ENCODE assay signal across 9 cellular contexts in genomic region chr3:70108072-70108471, GRCh38.
DNase-seq lines count a peak whose midpoint lies in the region; ATAC-seq and TF ChIP-seq lines count a peak whose summit lies in the region.
"Had no signal": no experiment of that assay in that cellular context is flagged by ENCODE, and none has a peak within 500 bp of the region (broad histone marks: within the 10 kb centered on the region; RNA-seq: fewer than 3 reads in every experiment).

No MANE protein-coding gene starts in this region.

- H4K5ac ChIP-seq in IMR-90 (ENCODE audit: low read depth, low read length), result no peak overlapping the region

- no peak overlapping the region for H4K91ac ChIP-seq in IMR-90 (ENCODE audit: insufficient read depth, low read depth, low read length)

- no peak overlapping the region for H3K23ac ChIP-seq in IMR-90 (ENCODE audit: low read depth, low read length)

- no peak overlapping the region for H3K4me3 Mint-ChIP-seq in stimulated activated naive CD8-positive, alpha-beta T cell treated with anti-CD3 and anti-CD28 coated beads, Interleukin-15, amount 100 ng/mL, for 72 hours
- H3K4me3 Mint-ChIP-seq: central memory CD8-positive, alpha-beta T cell had no signal

- peak; percentile 36 for DNase-seq in stimulated activated naive CD8-positive, alpha-beta T cell treated with anti-CD3 and anti-CD28 coated beads, Interleukin-15, Interleukin-2, amounts not matched to agents 100 U/mL and 50 U/mL, for 24 hours
- DNase-seq in stimulated activated naive CD8-positive, alpha-beta T cell treated with anti-CD3 and anti-CD28 coated beads, Interleukin-15, amount 100 ng/mL, for 72 hours, result no peak
- DNase-seq in IMR-90 (peak; percentile 4), choroid plexus epithelial cell (ENCODE audit: low read depth) (peak; percentile 47), smooth muscle cell (lab: John Stamatoyannopoulos, UW; ENCODE audit: unreplicated experiment) (no peak), G401 (ENCODE audit: low spot score) (no peak), NCI-H2171 (lab: John Stamatoyannopoulos, UW) (no peak)

- TF ChIP-seq RAD21 in IMR-90 (IDR thresholded peaks at IDR 0.05; ENCODE audit: low read length), result no peak

- H3K18ac ChIP-seq in IMR-90 (ENCODE audit: low read depth, low read length), result no peak overlapping the region

- no peak overlapping the region for H2BK120ac ChIP-seq in IMR-90 (ENCODE audit: low read depth, low read length)

- CTCF ChIA-PET in IMR-90 (lab: Yijun Ruan, JAX), result interaction anchor here (0.8 to 2.0 kb wide), 2 partner anchors 12 to 15 kb away, joined by 4 to 6 read pairs; no protein-coding TSS in a partner anchor

- no peaks in the 10 kb centered on the region for H3K9me3 ChIP-seq in IMR-90 (ENCODE audit: control insufficient read depth, insufficient read depth, low read length)
- no peaks in the 10 kb centered on the region for H3K9me3 ChIP-seq in smooth muscle cell (replicated peaks; ENCODE audit: low read depth)

- H3F3A ChIP-seq in smooth muscle cell (ENCODE audit: low read depth), result no peaks in the 10 kb centered on the region

- no peak overlapping the region for H3K27ac ChIP-seq in IMR-90 (ENCODE audit: insufficient read depth, low read length)
- no peak overlapping the region for H3K27ac ChIP-seq in smooth muscle cell (ENCODE audit: low read depth)

- no peak for ATAC-seq in stimulated activated naive CD8-positive, alpha-beta T cell treated with anti-CD3 and anti-CD28 coated beads, Interleukin-15, Interleukin-2, amounts not matched to agents 100 U/mL and 50 U/mL, for 24 hours
- ATAC-seq in stimulated activated naive CD8-positive, alpha-beta T cell treated with anti-CD3 and anti-CD28 coated beads, Interleukin-15, amount 100 ng/mL, for 72 hours, result no peak
- no peak for ATAC-seq in IMR-90 (ENCODE audit: low read depth)
- no peak for ATAC-seq in GM18873 (IDR thresholded peaks at IDR 0.05; ENCODE audit: low FRiP score, unreplicated experiment)

- H2AK9ac ChIP-seq in IMR-90 (replicated peaks; ENCODE audit: low read depth, low read length, poor library complexity), result no peak overlapping the region

- peak; percentile 38 for TF ChIP-seq CTCF in IMR-90 (conservative IDR thresholded peaks at IDR 0.05; ENCODE audit: low read depth, low read length)
- TF ChIP-seq CTCF in choroid plexus epithelial cell (conservative IDR thresholded peaks at IDR 0.05; ENCODE audit: low read depth, low read length), result peak; percentile 79
- peak; percentile 45 for TF ChIP-seq CTCF in smooth muscle cell (IDR thresholded peaks at IDR 0.05; ENCODE audit: borderline replicate concordance, insufficient read depth, poor library complexity, severe bottlenecking)

- intact Hi-C loops in IMR-90 (cut with micrococcal nuclease), result no loop called here

- no peak overlapping the region for H2AK5ac ChIP-seq in IMR-90 (ENCODE audit: low read depth, low read length)

- H2BK5ac ChIP-seq in IMR-90 (ENCODE audit: low read depth, low read length, poor library complexity, severe bottlenecking), result no peak overlapping the region

- H3K27me3 ChIP-seq in IMR-90 (ENCODE audit: control insufficient read depth, insufficient read depth, low read length) (no peaks in the 10 kb centered on the region; the same call in 1 of the 2 replicates), smooth muscle cell (ENCODE audit: low read depth) (peaks cover 8% of the 10 kb centered on the region)

- no peaks in the 10 kb centered on the region for H3K36me3 ChIP-seq in IMR-90 (ENCODE audit: control insufficient read depth, insufficient read depth, low read length)
- no peaks in the 10 kb centered on the region for H3K36me3 ChIP-seq in smooth muscle cell (ENCODE audit: low read depth)

- no peak overlapping the region for H2BK15ac ChIP-seq in IMR-90 (ENCODE audit: low read depth, low read length)

- H3K4me2 ChIP-seq in IMR-90 (ENCODE audit: low read depth, low read length) (no peak overlapping the region), smooth muscle cell (no peak overlapping the region)

- no peaks in the 10 kb centered on the region for H3K79me1 ChIP-seq in IMR-90 (ENCODE audit: low read depth in 1 of 2, low read length in 2 of 2)

- H3K4me1 ChIP-seq in IMR-90 (ENCODE audit: control insufficient read depth, insufficient read depth, low read length), result no peaks in the 10 kb centered on the region
- no peaks in the 10 kb centered on the region for H3K4me1 ChIP-seq in smooth muscle cell (ENCODE audit: low read depth)

- H3K9me3 Mint-ChIP-seq in stimulated activated naive CD8-positive, alpha-beta T cell treated with anti-CD3 and anti-CD28 coated beads, Interleukin-15, amount 100 ng/mL, for 72 hours, result no peaks in the 10 kb centered on the region

- no peak overlapping the region for H2AFZ ChIP-seq in IMR-90 (replicated peaks; ENCODE audit: low read length, poor library complexity)
- no peak overlapping the region for H2AFZ ChIP-seq in smooth muscle cell (ENCODE audit: low read depth)

- POLR2A ChIA-PET in IMR-90 (lab: Charles Lee; ENCODE audit: unreplicated experiment), result no interaction called here

- no peak overlapping the region for H4K8ac ChIP-seq in IMR-90 (ENCODE audit: low read depth in 2 of 2, low read length in 2 of 2)

- H4K20me1 ChIP-seq in IMR-90 (ENCODE audit: insufficient read depth, low read length) (no peaks in the 10 kb centered on the region), smooth muscle cell (ENCODE audit: low read depth) (no peaks in the 10 kb centered on the region)

- BruUV-seq in IMR-90 (replicated peaks; lab: Mats Ljungman, UMichigan), result no TSS peak

- in situ Hi-C loops in IMR-90 (cut with MboI; ENCODE audit: low sequenced_read_pairs) (no loop called here), G401 (cut with HindIII; ENCODE audit: low sequenced_read_pairs) (no loop called here)

- H3K4ac ChIP-seq in IMR-90 (ENCODE audit: low read depth, low read length), result no peak overlapping the region

- no peaks in the 10 kb centered on the region for H3K79me2 ChIP-seq in smooth muscle cell (ENCODE audit: low read depth)

- H3K4me1 Mint-ChIP-seq in stimulated activated naive CD8-positive, alpha-beta T cell treated with anti-CD3 and anti-CD28 coated beads, Interleukin-15, amount 100 ng/mL, for 72 hours, result no peaks in the 10 kb centered on the region
- H3K4me1 Mint-ChIP-seq: central memory CD8-positive, alpha-beta T cell had no signal

- no peak overlapping the region for H2BK20ac ChIP-seq in IMR-90 (ENCODE audit: low read depth, low read length)

- H3K4me3 ChIP-seq in IMR-90 (ENCODE audit: insufficient read depth, low read depth, low read length) (no peak overlapping the region), choroid plexus epithelial cell (ENCODE audit: low read depth, low read length) (no peak overlapping the region), smooth muscle cell (no peak overlapping the region)

- no peaks in the 10 kb centered on the region for H3K9me1 ChIP-seq in IMR-90 (ENCODE audit: insufficient read depth, low read length)

- H3K9ac ChIP-seq in IMR-90 (ENCODE audit: low read depth, low read length), result no peak overlapping the region
- no peak overlapping the region for H3K9ac ChIP-seq in smooth muscle cell (ENCODE audit: low read depth)

- no peak overlapping the region for H3K14ac ChIP-seq in IMR-90 (replicated peaks; ENCODE audit: low read depth, low read length)

- no peak overlapping the region for H3K27ac Mint-ChIP-seq in stimulated activated naive CD8-positive, alpha-beta T cell treated with anti-CD3 and anti-CD28 coated beads, Interleukin-15, amount 100 ng/mL, for 72 hours

- no peak for TF ChIP-seq POLR2A in IMR-90 (IDR thresholded peaks at IDR 0.05; ENCODE audit: low read depth, low read length)

- 51% methylated on average over 3 of the region's 6 CpGs; no CpG with 5 or more reads in 1 of the 2 experiments for WGBS in IMR-90 (ENCODE audit: extremely low coverage in 2 of 2, insufficient read length in 1 of 2), 2 experiments
- 37% methylated on average over 6 of the region's 6 CpGs for WGBS in smooth muscle cell (ENCODE audit: low lambda C conversion rate)

- H3K27me3 Mint-ChIP-seq in stimulated activated naive CD8-positive, alpha-beta T cell treated with anti-CD3 and anti-CD28 coated beads, Interleukin-15, amount 100 ng/mL, for 72 hours, result peaks cover 31% of the 10 kb centered on the region

- dilution Hi-C loops in IMR-90 (cut with HindIII; ENCODE audit: low sequenced_read_pairs, unreplicated experiment), result no loop called here

- no peak overlapping the region for H3K56ac ChIP-seq in IMR-90 (ENCODE audit: extremely low read depth, insufficient read depth, low read length)

TF ChIP-seq in IMR-90, 13 proteins besides CTCF, POLR2A, EP300 and RAD21 (continues in another document):
- TF ChIP-seq BHLHE40 (IDR thresholded peaks at IDR 0.05; ENCODE audit: low read depth, low read length), result no peak
- TF ChIP-seq RCOR1 (IDR thresholded peaks at IDR 0.05; ENCODE audit: insufficient replicate concordance, low read length), result no peak
- TF ChIP-seq, protein P1, sequence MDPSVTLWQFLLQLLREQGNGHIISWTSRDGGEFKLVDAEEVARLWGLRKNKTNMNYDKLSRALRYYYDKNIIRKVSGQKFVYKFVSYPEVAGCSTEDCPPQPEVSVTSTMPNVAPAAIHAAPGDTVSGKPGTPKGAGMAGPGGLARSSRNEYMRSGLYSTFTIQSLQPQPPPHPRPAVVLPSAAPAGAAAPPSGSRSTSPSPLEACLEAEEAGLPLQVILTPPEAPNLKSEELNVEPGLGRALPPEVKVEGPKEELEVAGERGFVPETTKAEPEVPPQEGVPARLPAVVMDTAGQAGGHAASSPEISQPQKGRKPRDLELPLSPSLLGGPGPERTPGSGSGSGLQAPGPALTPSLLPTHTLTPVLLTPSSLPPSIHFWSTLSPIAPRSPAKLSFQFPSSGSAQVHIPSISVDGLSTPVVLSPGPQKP (IDR thresholded peaks at IDR 0.05; ENCODE audit: borderline replicate concordance, low read depth, low read length), result no peak
- no peak for TF ChIP-seq CHD1 (IDR thresholded peaks at IDR 0.05; ENCODE audit: low read depth, low read length)
- TF ChIP-seq MAFK (IDR thresholded peaks at IDR 0.05; ENCODE audit: low read depth, low read length), result no peak
- TF ChIP-seq USF2 (IDR thresholded peaks at IDR 0.05; ENCODE audit: low read depth, low read length), result no peak
- TF ChIP-seq SMC3 (IDR thresholded peaks at IDR 0.05; ENCODE audit: low read depth, low read length), result no peak
- TF ChIP-seq FOS (IDR thresholded peaks at IDR 0.05; ENCODE audit: low read depth, low read length), result no peak
- TF ChIP-seq NFE2L2 (IDR thresholded peaks at IDR 0.05; ENCODE audit: low read depth, low read length), result no peak
- TF ChIP-seq MXI1 (IDR thresholded peaks at IDR 0.05; ENCODE audit: borderline replicate concordance, low read depth, low read length), result no peak
- no peak for TF ChIP-seq CEBPB (IDR thresholded peaks at IDR 0.05; ENCODE audit: low read depth, low read length)
- no peak for TF ChIP-seq MAZ (IDR thresholded peaks at IDR 0.05; ENCODE audit: borderline replicate concordance, low read depth, low read length)

Comparison
In these comparisons a context has a peak if more than half of its experiments do, and no peak if none do; other contexts are left out.
1. DNase-seq: peak in stimulated activated naive CD8-positive, alpha-beta T cell treated with anti-CD3 and anti-CD28 coated beads, Interleukin-15, Interleukin-2, amounts not matched to agents 100 U/mL and 50 U/mL, for 24 hours (single experiment), IMR-90 (single experiment) and choroid plexus epithelial cell (single experiment); none in stimulated activated naive CD8-positive, alpha-beta T cell treated with anti-CD3 and anti-CD28 coated beads, Interleukin-15, amount 100 ng/mL, for 72 hours (0 of 2), smooth muscle cell (single experiment), G401 (single experiment) and NCI-H2171 (single experiment).
2. Peak in every context shown above with its lines, with median percentiles within 50 percentile points of each other: CTCF ChIP-seq.